In the genomic region with DNA sequence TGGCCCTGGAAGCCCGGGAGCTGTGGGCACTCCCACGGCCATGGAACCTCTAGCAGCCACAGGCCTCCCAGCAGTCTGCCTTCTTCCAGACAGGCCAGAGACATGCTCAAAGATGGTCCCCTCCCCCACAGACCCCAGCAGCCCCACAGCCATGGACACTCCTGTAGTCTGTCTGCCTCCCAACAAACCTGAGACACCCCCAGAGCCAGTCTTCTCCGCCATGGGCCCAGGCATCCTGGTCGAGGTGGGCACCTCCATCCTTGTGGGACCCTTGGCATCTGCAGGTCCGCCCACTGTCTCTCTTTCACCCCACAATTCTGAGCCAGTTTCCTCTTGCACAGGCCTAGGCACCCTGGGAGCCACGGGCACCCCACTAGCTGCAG, we compare ENCODE assay signal across 1 cellular context.
A peak's percentile ranks its signal among the peaks of the same experiment; 100 is the strongest.
TF ChIP-seq lines count a peak whose summit lies in the region.

No MANE protein-coding gene starts in this region.

TF ChIP-seq in K562, 482 proteins besides CTCF, POLR2A, EP300 and RAD21:
- no peak for TF ChIP-seq SIN3B (IDR thresholded peaks at IDR 0.05; ENCODE audit: low read depth)
- 0 out of 2 replicates have a peak, but pooled peaks have one; percentile 16 for TF ChIP-seq POLR2G (IDR thresholded peaks at IDR 0.05; ENCODE audit: low read depth, low read length)
- no peak for TF ChIP-seq RBM34 (IDR thresholded peaks at IDR 0.05; ENCODE audit: borderline replicate concordance, insufficient read depth, low read length)
- no peak for TF ChIP-seq TSC22D4 (tag; IDR thresholded peaks at IDR 0.05)
- TF ChIP-seq TCF7 (IDR thresholded peaks at IDR 0.05; ENCODE audit: borderline replicate concordance), result no peak
